9 cellular contexts compared by ENCODE assay signal in the genomic region with DNA sequence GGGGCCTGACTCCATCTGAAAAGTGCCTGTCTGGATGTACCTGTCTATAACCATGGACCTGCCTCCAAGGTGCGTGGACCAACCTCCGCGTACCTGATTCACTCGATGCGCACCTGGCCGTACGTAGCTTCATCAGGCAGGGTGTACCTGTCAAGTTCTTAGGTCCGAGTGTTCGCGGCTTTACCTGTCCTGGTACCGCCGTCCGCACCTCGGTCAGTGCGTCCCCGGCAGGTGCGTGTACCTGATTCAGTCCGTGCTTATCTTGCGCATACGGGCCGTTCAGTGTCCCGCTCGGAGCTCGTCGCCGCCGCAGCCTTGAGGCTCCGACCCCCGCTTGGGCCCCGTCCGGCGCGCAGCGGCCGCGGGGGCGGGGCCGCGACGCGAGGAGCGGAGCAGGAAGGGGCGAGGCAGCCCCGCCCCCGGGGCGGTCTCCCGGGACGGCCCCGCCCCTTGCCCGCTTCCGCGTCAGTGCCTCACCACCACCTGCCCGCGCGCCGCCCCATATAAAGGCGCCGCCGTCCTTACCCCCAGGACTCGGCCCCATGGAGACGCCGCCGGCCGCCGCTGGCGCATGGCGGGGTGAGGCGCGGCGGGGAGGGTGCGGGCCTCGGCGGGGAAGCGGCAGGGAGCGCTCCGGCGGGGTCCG. TPM values are rescaled to one million over a fixed set of nuclear protein-coding genes. Genes with fewer than 3 reads are reported as not detected.
A peak's percentile ranks its signal among the peaks of the same experiment; 100 is the strongest.
DNase-seq lines count a peak whose midpoint lies in the region; ATAC-seq, FAIRE-seq and TF ChIP-seq lines count a peak whose summit lies in the region.
"Had no signal": no experiment of that assay in that cellular context is flagged by ENCODE, and none has a peak within 500 bp of the region (broad histone marks: within the 10 kb centered on the region; RNA-seq: fewer than 3 reads in every experiment).

ZC3H12A (plus strand) TSS at position 530 of the 646 bp plus-strand sequence. CDS start 917 bp downstream, outside the sequence.

- H3K4me2 ChIP-seq in OCI-LY3 (ENCODE audit: low read length) = peak within 1 kb of the TSS; percentile 99

- H3K36me3 ChIP-seq in OCI-LY3 (replicated peaks; ENCODE audit: low read depth, low read length) = peaks cover 37% of the 10 kb centered on the region

- H3K27me3 Mint-ChIP-seq in CD4-positive, alpha-beta T cell = no peaks in the 10 kb centered on the region

- POLR2A ChIA-PET in CD4-positive, alpha-beta T cell (lab: Charles Lee) = interaction anchor here (0.8 to 10.8 kb wide), 9 partner anchors 8 to 1916 kb away, joined by 3 to 136 read pairs (median 6); partner anchors contain the start of genes MEAF6 and NCDN

- CTCF ChIA-PET in CD4-positive, alpha-beta T cell (lab: Charles Lee) = interaction anchor here (7.1 kb wide), 1 partner anchor 13 kb away, joined by 65 read pairs; no protein-coding TSS in a partner anchor

- peak; percentile 61 for ATAC-seq in CD4-positive, alpha-beta T cell (ENCODE audit: poor library complexity)
- ATAC-seq in GM19452 (IDR thresholded peaks at IDR 0.05; ENCODE audit: unreplicated experiment) = peak; percentile 50

- H3K79me2 ChIP-seq in OCI-LY3 (ENCODE audit: low read length) = peaks cover 48% of the 10 kb centered on the region

- no peaks in the 10 kb centered on the region for H3K9me3 ChIP-seq in CD4-positive, alpha-beta T cell (ENCODE audit: control insufficient read depth, low read length)
- H3K9me3 ChIP-seq in OCI-LY3 (ENCODE audit: insufficient read depth, low read length) (no peaks in the 10 kb centered on the region), mononuclear cell (ENCODE audit: low read depth, low read length) (no peaks in the 10 kb centered on the region)

- H3K9ac ChIP-seq in OCI-LY3 (ENCODE audit: low read length) = peak within 1 kb of the TSS; percentile 97

- peaks cover 13% of the 10 kb centered on the region for H4K20me1 ChIP-seq in OCI-LY3 (ENCODE audit: insufficient read depth, low read length)

- H3K27ac Mint-ChIP-seq in CD4-positive, alpha-beta T cell = peak within 1 kb of the TSS; percentile 100

- peaks cover 30% of the 10 kb centered on the region for H3K4me1 ChIP-seq in OCI-LY3 (ENCODE audit: low read length)
- peaks cover 72% of the 10 kb centered on the region for H3K4me1 ChIP-seq in mononuclear cell (ENCODE audit: insufficient read depth, low read length)

- intact Hi-C loops in CD4-positive, alpha-beta T cell (cut with DNase I, micrococcal nuclease) = loop anchor here in 1 of 2 experiments (1.0 kb wide), 2 partner anchors 121 to 218 kb away; partner anchors contain the start of genes CDCA8 and GNL2

- no peak for TF ChIP-seq CTCF in CD4-positive, alpha-beta T cell (IDR thresholded peaks at IDR 0.05)
- TF ChIP-seq CTCF in OCI-LY3 (IDR thresholded peaks at IDR 0.05; ENCODE audit: low read depth, low read length) (no peak), epithelial cell of esophagus (IDR thresholded peaks at IDR 0.05; ENCODE audit: insufficient read depth, low read depth, low read length, missing control alignments) (no peak)

- no peak for FAIRE-seq in HTR-8/SVneo (lab: Jason Lieb, UNC)
- FAIRE-seq: islet of Langerhans had no signal

- no peaks in the 10 kb centered on the region for H3K9me3 Mint-ChIP-seq in CD4-positive, alpha-beta T cell

- no peaks in the 10 kb centered on the region for H3K27me3 ChIP-seq in CD4-positive, alpha-beta T cell (ENCODE audit: control insufficient read depth, insufficient read depth, low read length)
- H3K27me3 ChIP-seq in OCI-LY3 (ENCODE audit: low read depth, low read length) (peaks cover 5% of the 10 kb centered on the region), mononuclear cell (ENCODE audit: insufficient read depth, low read length) (no peaks in the 10 kb centered on the region)

- H3K4me1 Mint-ChIP-seq in CD4-positive, alpha-beta T cell (ENCODE audit: low read depth) = peaks cover 66% of the 10 kb centered on the region

- DNase-seq in CD4-positive, alpha-beta T cell = peak; percentile 83 to 97 (median 92)
- DNase-seq in HTR-8/SVneo (ENCODE audit: insufficient read length, low spot score) (peak; percentile 81), activated T-cell treated with anti-CD3 and anti-CD28 coated beads for 1 hour (ENCODE audit: low read depth) (peak; percentile 93), epithelial cell of esophagus (ENCODE audit: low read depth) (peak; percentile 94)
- DNase-seq in stimulated activated CD8-positive, alpha-beta memory T cell treated with anti-CD3 and anti-CD28 coated beads, Interleukin-4, amount 100 ng/mL, for 1 hour (ENCODE audit: low read depth in 2 of 2, low spot score in 1 of 2) = peak; percentile 83 to 85

- H3K4me3 ChIP-seq in OCI-LY3 (ENCODE audit: low read length) (peak within 1 kb of the TSS; percentile 94), epithelial cell of esophagus (ENCODE audit: low read length) (peak within 1 kb of the TSS; percentile 97), mononuclear cell (ENCODE audit: low read length) (peak within 1 kb of the TSS; percentile 86)

- peak within 1 kb of the TSS; percentile 78 for H2AFZ ChIP-seq in OCI-LY3 (ENCODE audit: low read depth, low read length)

- peak within 1 kb of the TSS; percentile 97 for H3K4me3 Mint-ChIP-seq in CD4-positive, alpha-beta T cell

- H3K27ac ChIP-seq in CD4-positive, alpha-beta T cell (ENCODE audit: low read depth, low read length) = peak within 1 kb of the TSS; percentile 97
- H3K27ac ChIP-seq in OCI-LY3 (ENCODE audit: low read length) = peak within 1 kb of the TSS; percentile 98

- H3K36me3 Mint-ChIP-seq in CD4-positive, alpha-beta T cell (ENCODE audit: low read depth) = peaks cover 55% of the 10 kb centered on the region

RNA-seq across cellular contexts. Expression of gene ZC3H12A, which starts in this region (rescaled TPM):
- 100 to 1,000 TPM; 164 to 165 TPM for total RNA-seq in CD4-positive, alpha-beta T cell
- total RNA-seq in mononuclear cell = 160 TPM

Comparison
In these comparisons a context has a peak if more than half of its experiments do, and no peak if none do; other contexts are left out.
1. Peak in every context shown above with its lines: DNase-seq, ATAC-seq, H3K4me3 ChIP-seq and H3K27ac ChIP-seq.